Comparison of ENCODE assay signal across 31 cellular contexts in the genomic region with DNA sequence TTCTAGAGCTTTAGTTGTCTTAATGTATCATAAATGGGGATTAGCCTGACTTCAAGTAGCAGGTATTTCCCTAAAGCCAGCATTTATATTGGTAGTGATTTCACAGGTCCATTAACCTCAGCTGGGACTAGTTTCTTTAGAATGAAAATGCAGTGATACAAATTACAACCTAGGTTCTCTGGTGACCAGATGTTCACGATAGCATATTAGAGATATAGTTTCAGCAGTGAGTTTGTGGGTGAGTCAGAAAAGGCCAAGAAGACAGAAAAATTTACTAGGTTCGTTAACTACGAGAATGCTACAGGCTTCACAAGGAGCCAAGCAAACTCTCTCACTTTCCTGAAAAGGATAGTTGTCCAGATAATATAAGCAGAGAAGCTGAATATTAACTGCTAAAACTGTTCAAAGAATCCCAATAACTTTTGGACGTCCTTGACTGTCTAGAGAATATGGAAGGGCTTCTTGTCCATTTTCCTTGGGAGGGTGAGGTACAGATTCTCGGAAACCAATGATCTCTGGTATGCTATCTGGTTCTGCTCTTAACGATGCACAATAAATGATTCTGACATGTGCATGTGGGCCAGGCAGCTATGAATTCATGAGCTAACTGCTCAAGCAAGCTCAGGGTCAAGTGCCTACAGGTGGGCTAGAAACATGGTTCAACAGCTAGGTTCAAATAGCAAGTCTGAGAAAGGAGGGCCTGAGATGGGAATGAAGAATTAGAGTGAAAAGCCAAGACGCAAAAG. TPM values are rescaled to one million over a fixed set of nuclear protein-coding genes. Genes with fewer than 3 reads are reported as not detected.
"Had no signal": no experiment of that assay in that cellular context is flagged by ENCODE, and none has a peak within 500 bp of the region (broad histone marks: within the 10 kb centered on the region; RNA-seq: fewer than 3 reads in every experiment).

No MANE protein-coding gene starts in this region.

- ATAC-seq: activated CD4-positive, alpha-beta T cell treated with anti-CD3 and anti-CD28 coated beads for 36 hours; foreskin keratinocyte; left lung; naive thymus-derived CD4-positive, alpha-beta T cell had no signal

- H3K79me2 ChIP-seq: hepatocyte had no signal

- H3K4me3 Mint-ChIP-seq: activated B cell treated with CpG ODN at 0.5 μM for 24 hours; activated CD4-positive, alpha-beta T cell treated with anti-CD3 and anti-CD28 coated beads for 36 hours; activated naive CD8-positive, alpha-beta T cell treated with anti-CD3 and anti-CD28 coated beads, Interleukin-2, amount 10 ng/mL, durations not matched to agents 7 days and 5 days; immature natural killer cell; naive thymus-derived CD4-positive, alpha-beta T cell; neural progenitor cell had no signal

- H3K9me3 Mint-ChIP-seq: activated B cell treated with CpG ODN at 0.5 μM for 24 hours; activated naive CD8-positive, alpha-beta T cell treated with anti-CD3 and anti-CD28 coated beads, Interleukin-2, amount 10 ng/mL, durations not matched to agents 7 days and 5 days; immature natural killer cell; naive thymus-derived CD4-positive, alpha-beta T cell; neural progenitor cell had no signal

- H3K36me3 Mint-ChIP-seq: activated naive CD8-positive, alpha-beta T cell treated with anti-CD3 and anti-CD28 coated beads, Interleukin-2, amount 10 ng/mL, durations not matched to agents 7 days and 5 days; neural progenitor cell had no signal

- H3K9ac ChIP-seq: neural progenitor cell had no signal

- DNase-seq: activated B cell treated with CpG ODN at 0.5 μM for 24 hours; activated CD4-positive, alpha-beta T cell treated with anti-CD3 and anti-CD28 coated beads for 36 hours; activated CD4-positive, alpha-beta T cell treated with anti-CD3 and anti-CD28 coated beads, Interleukin-2, amount 50 U/mL, for 48 hours; activated CD8-positive, alpha-beta memory T cell treated with anti-CD3 and anti-CD28 coated beads, Interleukin-2, amount 50 U/mL, for 48 hours; activated naive CD4-positive, alpha-beta T cell treated with Interleukin-2 at 50 U/mL for 16 hours; activated naive CD8-positive, alpha-beta T cell treated with anti-CD3 and anti-CD28 coated beads, Interleukin-2, amount 10 ng/mL, durations not matched to agents 7 days and 5 days; activated T-cell treated with anti-CD3 and anti-CD28 coated beads, Interleukin-2, amount 50 U/mL, for 48 hours; amygdala; cerebellar nuclear complex; foreskin keratinocyte; glutamatergic neuron; immature natural killer cell; left lung; naive thymus-derived CD4-positive, alpha-beta T cell; posterior cingulate gyrus; stimulated activated CD4-positive, alpha-beta T cell treated with anti-CD3 and anti-CD28 coated beads, Interleukin-2, amount 100 ng/mL, for 48 hours; stimulated activated CD8-positive, alpha-beta memory T cell treated with anti-CD3 and anti-CD28 coated beads, Interleukin-4, amount 100 ng/mL, for 48 hours; stimulated activated naive CD4-positive, alpha-beta T cell; substantia nigra; T-helper 1 cell; T-helper 9 cell; thyroid gland had no signal

- H3K27ac Mint-ChIP-seq: activated B cell treated with CpG ODN at 0.5 μM for 24 hours; activated CD4-positive, alpha-beta T cell treated with anti-CD3 and anti-CD28 coated beads for 36 hours; activated naive CD8-positive, alpha-beta T cell treated with anti-CD3 and anti-CD28 coated beads, Interleukin-2, amount 10 ng/mL, durations not matched to agents 7 days and 5 days; immature natural killer cell; naive thymus-derived CD4-positive, alpha-beta T cell; neural progenitor cell had no signal

- H3K4me1 ChIP-seq: foreskin keratinocyte, thyroid gland had no signal

- H3K4me2 ChIP-seq: hepatocyte, neural progenitor cell had no signal

- H3K27me3 ChIP-seq: esophagus muscularis mucosa, foreskin keratinocyte, left lung, neural progenitor cell, thyroid gland had no signal

- H3K36me3 ChIP-seq: esophagus muscularis mucosa, left lung, neural progenitor cell, thyroid gland had no signal

- H3K27ac ChIP-seq: coronary artery, esophagus muscularis mucosa, foreskin keratinocyte, hepatocyte, left lung, neural progenitor cell, thyroid gland had no signal

- H3K27me3 Mint-ChIP-seq: activated B cell treated with CpG ODN at 0.5 μM for 24 hours had no signal

- H2AFZ ChIP-seq: hepatocyte, neural progenitor cell had no signal

- H3K4me3 ChIP-seq: coronary artery, esophagus muscularis mucosa, hepatocyte, left lung, lung, neural progenitor cell, thyroid gland had no signal

- H3K9me3 ChIP-seq: esophagus muscularis mucosa, left lung, thyroid gland had no signal

RNA-seq across cellular contexts. Expression of a gene that starts 44.7 kb away (rescaled TPM):
- total RNA-seq: activated B cell treated with CpG ODN at 0.5 μM for 24 hours; activated CD4-positive, alpha-beta T cell treated with anti-CD3 and anti-CD28 coated beads for 36 hours; activated CD8-positive, alpha-beta memory T cell treated with anti-CD3 and anti-CD28 coated beads for 36 hours; activated naive CD8-positive, alpha-beta T cell treated with anti-CD3 and anti-CD28 coated beads, Interleukin-2, amount 10 ng/mL, durations not matched to agents 7 days and 5 days; foreskin keratinocyte; kidney epithelial cell; left lung; mesenteric fat pad; naive thymus-derived CD4-positive, alpha-beta T cell; omental fat pad had no signal
- polyA plus RNA-seq: foreskin keratinocyte; immature natural killer cell; naive thymus-derived CD4-positive, alpha-beta T cell had no signal
